Comparison of ENCODE assay signal across 25 cellular contexts in genomic region chr9:12764150-12764549, GRCh38. TPM values are rescaled to one million over a fixed set of nuclear protein-coding genes. Genes with fewer than 3 reads are reported as not detected.
"Had no signal": no experiment of that assay in that cellular context is flagged by ENCODE, and none has a peak within 500 bp of the region (broad histone marks: within the 10 kb centered on the region; RNA-seq: fewer than 3 reads in every experiment).

No MANE protein-coding gene starts in this region.

- FAIRE-seq: astrocyte, TTC549 had no signal

- DNase-seq: activated B cell treated with CpG ODN at 0.5 μM for 24 hours; activated CD4-positive, alpha-beta T cell treated with anti-CD3 and anti-CD28 coated beads for 1 hour; activated CD4-positive, alpha-beta T cell treated with anti-CD3 and anti-CD28 coated beads, Interleukin-2, amount 10 ng/mL, durations not matched to agents 24 days and 14 days; activated CD4-positive, alpha-beta T cell treated with anti-CD3 and anti-CD28 coated beads, Interleukin-2, amount 50 U/mL, for 48 hours; activated CD8-positive, alpha-beta memory T cell treated with anti-CD3 and anti-CD28 coated beads for 24 hours; activated effector memory CD4-positive, alpha-beta T cell treated with anti-CD3 and anti-CD28 coated beads, Interleukin-2, amount 50 U/mL, for 16 hours; activated naive CD4-positive, alpha-beta T cell treated with Interleukin-2 at 50 U/mL for 16 hours; activated naive CD8-positive, alpha-beta T cell treated with anti-CD3 and anti-CD28 coated beads, Interleukin-2, amount 50 U/mL, for 24 hours; activated T-cell treated with anti-CD3 and anti-CD28 coated beads, Interleukin-2, amount 50 U/mL, for 4 hours; amniotic stem cell; Kasumi-1; KBM-7; NCI-H146; NCI-H187 treated with DMSO at 0.1 percent for 48 hours; NCI-H2081 treated with DMSO at 0.1 percent for 48 hours; NCI-H446; NCI-H524; NCI-H748 treated with DMSO at 0.1 percent for 48 hours; SIG-M5; T-helper 17 cell; T1000 had no signal

- ATAC-seq: activated naive CD4-positive, alpha-beta T cell treated with anti-CD3 and anti-CD28 coated beads, Interleukin-2, amount 50 U/mL, for 72 hours; activated naive CD8-positive, alpha-beta T cell treated with anti-CD3 and anti-CD28 coated beads, Interleukin-2, amount 50 U/mL, for 24 hours; activated T-cell treated with anti-CD3 and anti-CD28 coated beads, Interleukin-2, amount 50 U/mL, for 4 hours; T-helper 17 cell had no signal

RNA-seq across cellular contexts. Expression of gene LURAP1L, which starts 10.7 kb away (rescaled TPM):
- total RNA-seq: activated B cell treated with CpG ODN at 0.5 μM for 24 hours; activated CD4-positive, alpha-beta T cell treated with anti-CD3 and anti-CD28 coated beads, Interleukin-2, amount 10 ng/mL, durations not matched to agents 24 days and 14 days; activated naive CD4-positive, alpha-beta T cell treated with anti-CD3 and anti-CD28 coated beads, Interleukin-2, amount 50 U/mL, for 72 hours; activated T-cell treated with anti-CD3 and anti-CD28 coated beads, Interleukin-2, amount 50 U/mL, for 4 hours; OCI-LY7 had no signal
